ENCODE assay signal across 2 cellular contexts in genomic region chr11:98185245-98185644, GRCh38.
TF ChIP-seq lines count a peak whose summit lies in the region.

No MANE protein-coding gene starts in this region.

TF ChIP-seq in IMR-90, 13 proteins besides CTCF, POLR2A, EP300 and RAD21 (continued from another document):
- no peak for TF ChIP-seq NFE2L2 (IDR thresholded peaks at IDR 0.05; ENCODE audit: low read depth, low read length)

TF ChIP-seq in K562, 482 proteins besides CTCF, POLR2A, EP300 and RAD21 (continued from another document):
- TF ChIP-seq RBM14 (IDR thresholded peaks at IDR 0.05; ENCODE audit: borderline replicate concordance, insufficient read depth, low read depth, low read length): 0 out of 2 replicates have a peak, but pooled peaks have one; percentile 33
TF ChIP-seq in K562: peak in this region for 2.
